15 cellular contexts compared by ENCODE assay signal in the genomic region with DNA sequence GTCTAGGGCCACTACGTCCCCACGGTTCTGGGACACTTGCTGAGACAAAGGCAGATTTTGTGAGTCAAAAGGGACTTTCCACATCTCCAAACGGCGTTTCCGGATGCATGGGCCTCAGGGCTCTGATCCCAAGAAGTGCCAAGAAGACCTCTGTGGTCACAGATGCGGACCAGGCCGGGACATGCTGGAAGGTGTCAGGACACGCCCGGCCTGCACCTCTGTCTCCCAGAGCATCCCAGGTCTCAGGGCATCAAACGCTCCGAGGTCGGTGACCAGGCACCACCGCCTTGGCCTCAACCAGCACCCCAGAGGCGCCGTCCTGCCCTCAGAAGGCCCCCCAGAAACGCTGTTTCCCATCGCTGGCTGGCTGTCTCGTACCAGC. TPM values are rescaled to one million over a fixed set of nuclear protein-coding genes. Genes with fewer than 3 reads are reported as not detected.
DNase-seq lines count a peak whose midpoint lies in the region; ATAC-seq and TF ChIP-seq lines count a peak whose summit lies in the region.
"Had no signal": no experiment of that assay in that cellular context is flagged by ENCODE, and none has a peak within 500 bp of the region (broad histone marks: within the 10 kb centered on the region; RNA-seq: fewer than 3 reads in every experiment).

No MANE protein-coding gene starts in this region.

- H3K9me2 ChIP-seq in OCI-LY7 (ENCODE audit: insufficient read depth, low read length): no peaks in the 10 kb centered on the region

- H3K4me1 ChIP-seq in BLaER1 treated with 17β-estradiol and CSF1 and Interleukin-3, amounts not matched to agents 10 nM and 100 nM: peaks cover 26 to 91% (median 77%) of the 10 kb centered on the region in 10 experiments
- peaks cover 25% of the 10 kb centered on the region for H3K4me1 ChIP-seq in OCI-LY7 (ENCODE audit: insufficient read depth, low read length, poor library complexity, severe bottlenecking)
- no peaks in the 10 kb centered on the region for H3K4me1 ChIP-seq in osteoblast (ENCODE audit: insufficient read depth, low read length)

- H3K4me3 ChIP-seq in BLaER1 treated with 17β-estradiol and CSF1 and Interleukin-3, amounts not matched to agents 10 nM and 100 nM: 0 out of 20 replicates have a peak overlapping the region, but pooled peaks of 1 of the 10 experiments have one; percentile 22
- H3K4me3 ChIP-seq in H7 (ENCODE audit: insufficient read depth, low read depth, low read length): no peak overlapping the region
- no peak overlapping the region for H3K4me3 ChIP-seq in OCI-LY7 (ENCODE audit: low read depth, low read length, poor library complexity, severe bottlenecking)
- no peak overlapping the region for H3K4me3 ChIP-seq in osteoblast (ENCODE audit: insufficient read depth, low read length)
- H3K4me3 ChIP-seq: dorsolateral prefrontal cortex, suprapubic skin had no signal

- peak overlapping the region; percentile 66 to 97 (median 83) for H3K4me2 ChIP-seq in BLaER1 treated with 17β-estradiol and CSF1 and Interleukin-3, amounts not matched to agents 10 nM and 100 nM
- peak overlapping the region; percentile 36; the same call in 1 of the 2 replicates for H3K4me2 ChIP-seq in OCI-LY7 (ENCODE audit: low read length)
- H3K4me2 ChIP-seq in osteoblast (ENCODE audit: insufficient read depth, low read length): no peak overlapping the region

- TF ChIP-seq CTCF in OCI-LY7 (conservative IDR thresholded peaks at IDR 0.05; ENCODE audit: low read length) (no peak), mesothelial cell of epicardium (IDR thresholded peaks at IDR 0.05; ENCODE audit: unreplicated experiment) (no peak), osteoblast (IDR thresholded peaks at IDR 0.05; ENCODE audit: extremely low read depth, low read depth, low read length) (no peak)

- H3K27me3 ChIP-seq in BLaER1 treated with 17β-estradiol and CSF1 and Interleukin-3, amounts not matched to agents 10 nM and 100 nM: peaks cover 0 to 54% (median 0%) of the 10 kb centered on the region in 11 experiments; a peak in 8 of 22 replicates
- H3K27me3 ChIP-seq in H7 (ENCODE audit: control insufficient read depth, insufficient read depth, low read length) (no peaks in the 10 kb centered on the region), osteoblast (ENCODE audit: insufficient read depth, low read length) (peaks cover 10% of the 10 kb centered on the region)

- H3K9me3 Mint-ChIP-seq in mesothelial cell of epicardium: no peaks in the 10 kb centered on the region
- H3K9me3 Mint-ChIP-seq: CD8-positive, alpha-beta T cell; T-cell had no signal

- H3K27me3 Mint-ChIP-seq in mesothelial cell of epicardium (ENCODE audit: low read depth): peaks cover 19% of the 10 kb centered on the region

- H2AFZ ChIP-seq in OCI-LY7 (ENCODE audit: low read length) (no peak overlapping the region), osteoblast (ENCODE audit: low read length) (no peak overlapping the region)

- BruUV-seq in OCI-LY7 (replicated peaks; lab: Mats Ljungman, UMichigan): no TSS peak

- ATAC-seq in esophagus mucosa: peak; percentile 45
- no peak for ATAC-seq in HG03439 (IDR thresholded peaks at IDR 0.05; ENCODE audit: unreplicated experiment)

- H3K4me3 Mint-ChIP-seq in mesothelial cell of epicardium: no peak overlapping the region
- H3K4me3 Mint-ChIP-seq: activated CD4-positive, alpha-beta T cell treated with anti-CD3 and anti-CD28 coated beads, Interleukin-2, amount 10 ng/mL, durations not matched to agents 7 days and 5 days; CD8-positive, alpha-beta T cell; T-cell had no signal

- H4K20me1 ChIP-seq in BLaER1 treated with 17β-estradiol and CSF1 and Interleukin-3, amounts not matched to agents 10 nM and 100 nM: peaks cover 0 to 41% (median 0%) of the 10 kb centered on the region in 11 experiments; a peak in 7 of 22 replicates
- H4K20me1 ChIP-seq in OCI-LY7 (ENCODE audit: insufficient read depth, low read length) (no peaks in the 10 kb centered on the region), osteoblast (ENCODE audit: insufficient read depth, low read length) (no peaks in the 10 kb centered on the region)

- H3K36me3 ChIP-seq in BLaER1 treated with 17β-estradiol and CSF1 and Interleukin-3, amounts not matched to agents 10 nM and 100 nM: no peaks in the 10 kb centered on the region
- no peaks in the 10 kb centered on the region for H3K36me3 ChIP-seq in H7 (replicated peaks; ENCODE audit: control insufficient read depth, insufficient read depth, low read length)
- no peaks in the 10 kb centered on the region for H3K36me3 ChIP-seq in OCI-LY7 (ENCODE audit: insufficient read depth, low read length)
- H3K36me3 ChIP-seq in osteoblast (ENCODE audit: insufficient read depth, low read length): no peaks in the 10 kb centered on the region
- H3K36me3 ChIP-seq: suprapubic skin had no signal

- H3K79me2 ChIP-seq in OCI-LY7 (ENCODE audit: insufficient read depth, low read depth, low read length) (no peaks in the 10 kb centered on the region), osteoblast (ENCODE audit: insufficient read depth, low read length) (no peaks in the 10 kb centered on the region)

- peak overlapping the region in 7 of 11 experiments; percentile 0 to 46 (median 39); a peak in 11 of 22 replicates for H3K9ac ChIP-seq in BLaER1 treated with 17β-estradiol and CSF1 and Interleukin-3, amounts not matched to agents 10 nM and 100 nM

- CTCF ChIA-PET in OCI-LY7 (lab: Charles Lee; ENCODE audit: unreplicated experiment): no interaction called here

- DNase-seq in H7 (peak; percentile 58), OCI-LY7 (ENCODE audit: low spot score) (no peak), mesothelial cell of epicardium (ENCODE audit: low spot score in 2 of 2, unreplicated experiment in 2 of 2) (no peak), osteoblast (ENCODE audit: insufficient read length, low spot score, missing footprints) (no peak), ACHN (no peak)
- DNase-seq: GOT3, SIG-M5 had no signal

- no peak overlapping the region for H3K27ac Mint-ChIP-seq in mesothelial cell of epicardium
- H3K27ac Mint-ChIP-seq: activated CD4-positive, alpha-beta T cell treated with anti-CD3 and anti-CD28 coated beads, Interleukin-2, amount 10 ng/mL, durations not matched to agents 7 days and 5 days; CD8-positive, alpha-beta T cell; T-cell had no signal

- peaks cover 0 to 11% (median 0%) of the 10 kb centered on the region in 11 experiments; a peak in 5 of 22 replicates for H3K9me3 ChIP-seq in BLaER1 treated with 17β-estradiol and CSF1 and Interleukin-3, amounts not matched to agents 10 nM and 100 nM (replicated peaks in 1 of 11)
- H3K9me3 ChIP-seq in OCI-LY7 (ENCODE audit: low read length) (no peaks in the 10 kb centered on the region), osteoblast (ENCODE audit: low read depth, low read length) (no peaks in the 10 kb centered on the region)
- H3K9me3 ChIP-seq: suprapubic skin had no signal

- intact Hi-C loops in OCI-LY7 (cut with micrococcal nuclease; ENCODE audit: unreplicated experiment): loop anchor here (1.0 to 10.0 kb wide), 4 partner anchors 28 to 215 kb away; no protein-coding TSS in a partner anchor

- POLR2A ChIA-PET in OCI-LY7 (lab: Charles Lee): no interaction called here

- in situ Hi-C loops in ACHN (cut with HindIII; ENCODE audit: low pct_ligation_motif_present, low pct_unique_long_range_greater_than_20kb, low sequenced_read_pairs): no loop called here

- H3K4me1 Mint-ChIP-seq in mesothelial cell of epicardium: peaks cover 3% of the 10 kb centered on the region

- peak overlapping the region in 6 of 11 experiments; percentile 13 to 69 (median 44); a peak in 9 of 22 replicates for H3K27ac ChIP-seq in BLaER1 treated with 17β-estradiol and CSF1 and Interleukin-3, amounts not matched to agents 10 nM and 100 nM
- H3K27ac ChIP-seq in OCI-LY7 (ENCODE audit: low read depth, low read length, poor library complexity, severe bottlenecking) (no peak overlapping the region), osteoblast (ENCODE audit: low read depth, low read length) (no peak overlapping the region)
- H3K27ac ChIP-seq: dorsolateral prefrontal cortex, suprapubic skin had no signal

- no peaks in the 10 kb centered on the region for H3K36me3 Mint-ChIP-seq in mesothelial cell of epicardium
- H3K36me3 Mint-ChIP-seq: CD8-positive, alpha-beta T cell; T-cell had no signal

RNA-seq across cellular contexts. Expression of a gene that starts 27.9 kb away (rescaled TPM):
- total RNA-seq in H7 (2014; rRNA removed; shearing (Covaris generic)): 17.7 and 19.8 TPM in 2 replicates
- total RNA-seq in OCI-LY7 (2014; rRNA removed; shearing (Covaris generic)): not detected in 2 replicates
- total RNA-seq in OCI-LY7 (2022) (0.06 TPM in 1 of 2 replicates, not detected in the other), esophagus mucosa (3.0 TPM), mesothelial cell of epicardium (33.5 to 34.9 TPM (median 33.6 TPM) in 3 replicates), osteoblast (6.9 and 8.0 TPM in 2 replicates)

Comparison
In these comparisons a context has a peak if more than half of its experiments do, and no peak if none do; other contexts are left out.
1. H3K27ac ChIP-seq: peak in BLaER1 treated with 17β-estradiol and CSF1 and Interleukin-3, amounts not matched to agents 10 nM and 100 nM (6 of 11); none in OCI-LY7 (single experiment) and osteoblast (single experiment).